In the genomic region with DNA sequence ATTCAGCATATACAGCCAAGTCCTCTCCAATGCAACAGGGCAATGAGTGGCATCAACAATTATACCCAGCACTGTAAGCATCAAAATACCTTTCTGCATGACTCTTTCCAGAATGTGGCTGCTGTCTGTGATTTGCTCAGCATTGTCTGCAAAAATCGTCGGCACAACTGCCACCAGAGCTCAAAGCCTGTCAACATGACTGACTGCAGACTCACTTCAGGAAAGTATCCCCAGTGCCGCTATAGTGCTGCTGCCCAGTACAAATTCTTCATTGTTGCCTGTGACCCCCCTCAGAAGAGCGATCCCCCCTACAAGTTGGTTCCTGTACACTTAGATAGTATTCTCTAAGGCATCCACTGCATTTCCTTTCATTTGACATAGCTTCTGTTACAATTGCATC, we compare ENCODE assay signal across 2 cellular contexts.
TF ChIP-seq lines count a peak whose summit lies in the region.

No MANE protein-coding gene starts in this region.

TF ChIP-seq in HepG2, 621 proteins besides CTCF, POLR2A, EP300 and RAD21:
- no peak for TF ChIP-seq TOE1 (CRISPR knock-in tag; IDR thresholded peaks at IDR 0.05)
- no peak for TF ChIP-seq ATAD3A (CRISPR knock-in tag; IDR thresholded peaks at IDR 0.05)
- TF ChIP-seq ZNF660 (CRISPR knock-in tag; IDR thresholded peaks at IDR 0.05; ENCODE audit: borderline replicate concordance, low read depth), result no peak
- TF ChIP-seq, protein P1, sequence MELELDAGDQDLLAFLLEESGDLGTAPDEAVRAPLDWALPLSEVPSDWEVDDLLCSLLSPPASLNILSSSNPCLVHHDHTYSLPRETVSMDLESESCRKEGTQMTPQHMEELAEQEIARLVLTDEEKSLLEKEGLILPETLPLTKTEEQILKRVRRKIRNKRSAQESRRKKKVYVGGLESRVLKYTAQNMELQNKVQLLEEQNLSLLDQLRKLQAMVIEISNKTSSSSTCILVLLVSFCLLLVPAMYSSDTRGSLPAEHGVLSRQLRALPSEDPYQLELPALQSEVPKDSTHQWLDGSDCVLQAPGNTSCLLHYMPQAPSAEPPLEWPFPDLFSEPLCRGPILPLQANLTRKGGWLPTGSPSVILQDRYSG (CRISPR knock-in tag; IDR thresholded peaks at IDR 0.05), result no peak

TF ChIP-seq in K562, 482 proteins besides CTCF, POLR2A, EP300 and RAD21:
- TF ChIP-seq CBFB (CRISPR knock-in tag; IDR thresholded peaks at IDR 0.05), result no peak
- TF ChIP-seq, protein P2, sequence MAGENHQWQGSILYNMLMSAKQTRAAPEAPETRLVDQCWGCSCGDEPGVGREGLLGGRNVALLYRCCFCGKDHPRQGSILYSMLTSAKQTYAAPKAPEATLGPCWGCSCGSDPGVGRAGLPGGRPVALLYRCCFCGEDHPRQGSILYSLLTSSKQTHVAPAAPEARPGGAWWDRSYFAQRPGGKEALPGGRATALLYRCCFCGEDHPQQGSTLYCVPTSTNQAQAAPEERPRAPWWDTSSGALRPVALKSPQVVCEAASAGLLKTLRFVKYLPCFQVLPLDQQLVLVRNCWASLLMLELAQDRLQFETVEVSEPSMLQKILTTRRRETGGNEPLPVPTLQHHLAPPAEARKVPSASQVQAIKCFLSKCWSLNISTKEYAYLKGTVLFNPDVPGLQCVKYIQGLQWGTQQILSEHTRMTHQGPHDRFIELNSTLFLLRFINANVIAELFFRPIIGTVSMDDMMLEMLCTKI (IDR thresholded peaks at IDR 0.05; ENCODE audit: partially characterized antibody), result no peak
- TF ChIP-seq, protein P3, sequence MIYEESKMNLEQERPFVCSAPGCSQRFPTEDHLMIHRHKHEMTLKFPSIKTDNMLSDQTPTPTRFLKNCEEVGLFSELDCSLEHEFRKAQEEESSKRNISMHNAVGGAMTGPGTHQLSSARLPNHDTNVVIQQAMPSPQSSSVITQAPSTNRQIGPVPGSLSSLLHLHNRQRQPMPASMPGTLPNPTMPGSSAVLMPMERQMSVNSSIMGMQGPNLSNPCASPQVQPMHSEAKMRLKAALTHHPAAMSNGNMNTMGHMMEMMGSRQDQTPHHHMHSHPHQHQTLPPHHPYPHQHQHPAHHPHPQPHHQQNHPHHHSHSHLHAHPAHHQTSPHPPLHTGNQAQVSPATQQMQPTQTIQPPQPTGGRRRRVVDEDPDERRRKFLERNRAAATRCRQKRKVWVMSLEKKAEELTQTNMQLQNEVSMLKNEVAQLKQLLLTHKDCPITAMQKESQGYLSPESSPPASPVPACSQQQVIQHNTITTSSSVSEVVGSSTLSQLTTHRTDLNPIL (CRISPR knock-in tag; IDR thresholded peaks at IDR 0.05), result no peak
